1 cellular context compared by ENCODE assay signal in genomic region chr22:43206515-43207161, GRCh38.
A peak's percentile ranks its signal among the peaks of the same experiment; 100 is the strongest.
TF ChIP-seq lines count a peak whose summit lies in the region.

No MANE protein-coding gene starts in this region.

TF ChIP-seq in K562, 482 proteins besides CTCF, POLR2A, EP300 and RAD21:
- no peak for TF ChIP-seq ZC3H11A (IDR thresholded peaks at IDR 0.05; ENCODE audit: low read depth, low read length)
- TF ChIP-seq BHLHE40 (IDR thresholded peaks at IDR 0.05; ENCODE audit: low read length) = 0 out of 2 replicates have a peak, but pooled peaks have one; percentile 16
- TF ChIP-seq ZNF354B (CRISPR knock-in tag; IDR thresholded peaks at IDR 0.05) = no peak
- peak; percentile 52 for TF ChIP-seq USF1 (CRISPR knock-in tag; IDR thresholded peaks at IDR 0.05)
